ENCODE assay signal across 8 cellular contexts in the genomic region with DNA sequence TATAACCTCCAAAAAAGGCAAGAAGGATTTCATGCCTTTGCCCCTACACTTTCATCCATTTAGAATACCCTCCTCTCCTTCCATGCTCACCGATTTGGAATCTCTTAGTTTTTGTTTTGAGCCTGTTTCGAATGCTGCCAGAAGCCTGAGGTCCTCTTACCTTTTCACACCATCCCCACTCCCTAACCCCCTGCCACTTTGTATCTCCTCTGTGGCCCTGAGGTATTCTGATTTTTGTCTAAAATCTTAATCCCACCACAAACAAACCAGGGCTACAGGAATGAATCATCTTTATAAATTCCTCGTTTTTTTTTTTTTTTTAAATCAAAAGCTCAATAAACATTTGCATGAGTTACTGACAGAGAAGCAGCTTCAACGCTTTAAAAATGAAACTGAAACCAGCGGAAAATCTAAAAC. TPM values are rescaled to one million over a fixed set of nuclear protein-coding genes. Genes with fewer than 3 reads are reported as not detected.
DNase-seq lines count a peak whose midpoint lies in the region; ATAC-seq, FAIRE-seq and TF ChIP-seq lines count a peak whose summit lies in the region.

No MANE protein-coding gene starts in this region.

- H4K20me1 ChIP-seq in GM12878 (ENCODE audit: control insufficient read depth, insufficient read depth), result peaks cover 5% of the 10 kb centered on the region; the same call in 1 of the 2 replicates

- H2BK12ac ChIP-seq in mesenchymal stem cell (ENCODE audit: low read length in 2 of 2), result no peak overlapping the region

- peaks cover 13% of the 10 kb centered on the region for H3K4me1 ChIP-seq in HUES48 (ENCODE audit: control insufficient read depth, insufficient read depth, low read length)
- H3K4me1 ChIP-seq in GM12878 (ENCODE audit: control insufficient read depth, insufficient read depth, low read length), result peaks cover 6% of the 10 kb centered on the region; the same call in 1 of the 2 replicates
- peaks cover 2% of the 10 kb centered on the region for H3K4me1 ChIP-seq in mesenchymal stem cell (ENCODE audit: control insufficient read depth, insufficient read depth, low read depth, low read length)
- H3K4me1 ChIP-seq in vagina, result peaks cover 30% of the 10 kb centered on the region

- no peak overlapping the region for H4K91ac ChIP-seq in mesenchymal stem cell (ENCODE audit: low read length)

- H2AFZ ChIP-seq in GM12878 (ENCODE audit: control insufficient read depth, low read depth, low read length) (peak overlapping the region; percentile 70), mesenchymal stem cell (ENCODE audit: low read depth, low read length) (no peak overlapping the region)

- H3K9ac ChIP-seq in HUES48 (ENCODE audit: low read depth, low read length) (peak overlapping the region; percentile 98), GM12878 (ENCODE audit: control insufficient read depth, insufficient read depth, low read length) (peak overlapping the region; percentile 97), mesenchymal stem cell (ENCODE audit: low read length) (peak overlapping the region; percentile 95)

- TF ChIP-seq POLR2A in GM12878 (IDR thresholded peaks at IDR 0.05; ENCODE audit: low read depth, low read length), result no peak
- no peak for TF ChIP-seq POLR2A in vagina (IDR thresholded peaks at IDR 0.05)

- DNase-seq in AG04449 (ENCODE audit: low read depth, low spot score) (no peak), GM12878 (ENCODE audit: low read depth, low spot score) (no peak), mesenchymal stem cell (peak; percentile 39), vagina (ENCODE audit: extremely low spot score in 2 of 2) (no peak), posterior vena cava (ENCODE audit: low spot score) (no peak), GM10248 (ENCODE audit: extremely low spot score) (no peak)

- no TSS peak for BruUV-seq in GM12878 (replicated peaks; lab: Mats Ljungman, UMichigan)

- H2BK5ac ChIP-seq in mesenchymal stem cell (ENCODE audit: low read depth, low read length, poor library complexity, severe bottlenecking), result no peak overlapping the region

- CTCF ChIA-PET in AG04449 (lab: Yijun Ruan, JAX), result interaction anchor here (1.1 to 2.7 kb wide), 4 partner anchors 12 to 533 kb away, joined by 6 to 19 read pairs (median 10); partner anchors contain the start of gene SLC18B1
- CTCF ChIA-PET in GM12878 (lab: Yijun Ruan, JAX), result interaction anchor here (0.9 to 2.4 kb wide), 6 partner anchors 10 to 147 kb away, joined by 3 to 14 read pairs (median 6); partner anchors contain the start of gene SLC18B1
- CTCF ChIA-PET in GM10248 (lab: Yijun Ruan, JAX), result interaction anchor here (0.9 to 11.6 kb wide), 4 partner anchors 9 to 37 kb away, joined by 3 to 101 read pairs (median 4); partner anchors contain the start of gene SLC18B1

- peak; percentile 27 for FAIRE-seq in GM12878 (lab: Jason Lieb, UNC)

- H3K79me2 ChIP-seq in GM12878 (ENCODE audit: control insufficient read depth, insufficient read depth, low read length), result peaks cover 26% of the 10 kb centered on the region

- peak overlapping the region in 1 of 2 experiments; percentile 56 for H3K18ac ChIP-seq in mesenchymal stem cell (ENCODE audit: low read depth in 1 of 2, low read length in 2 of 2)

- H3K4me2 ChIP-seq in GM12878 (ENCODE audit: control insufficient read depth, insufficient read depth), result peak overlapping the region; percentile 92
- peak overlapping the region; percentile 41 for H3K4me2 ChIP-seq in mesenchymal stem cell (ENCODE audit: low read length, poor library complexity, severe bottlenecking)

- H2BK15ac ChIP-seq in mesenchymal stem cell (ENCODE audit: low read depth, poor library complexity, severe bottlenecking), result no peak overlapping the region

- ATAC-seq in GM19025 (IDR thresholded peaks at IDR 0.05; ENCODE audit: low read depth, unreplicated experiment), result peak; percentile 24
- ATAC-seq in GM12878, result peak; percentile 7

- H4K8ac ChIP-seq in mesenchymal stem cell (ENCODE audit: low read length), result no peak overlapping the region

- H3K79me1 ChIP-seq in mesenchymal stem cell (replicated peaks; ENCODE audit: low read length, poor library complexity, severe bottlenecking), result peaks cover 1% of the 10 kb centered on the region

- no peak overlapping the region for H2AK5ac ChIP-seq in mesenchymal stem cell (ENCODE audit: low read length, severe bottlenecking)

- peaks cover 31% of the 10 kb centered on the region for H3K36me3 ChIP-seq in HUES48 (ENCODE audit: control insufficient read depth, insufficient read depth, low read length)
- peaks cover 3 to 5% of the 10 kb centered on the region in 2 experiments; a peak in 3 of 4 replicates for H3K36me3 ChIP-seq in GM12878 (ENCODE audit: control insufficient read depth in 2 of 2, insufficient read depth in 2 of 2, low read length in 1 of 2)
- H3K36me3 ChIP-seq in mesenchymal stem cell (ENCODE audit: control insufficient read depth in 1 of 2, insufficient read depth in 2 of 2, low read depth in 1 of 2, low read length in 2 of 2), result peaks cover 7 to 30% of the 10 kb centered on the region in 2 experiments
- H3K36me3 ChIP-seq in vagina, result peaks cover 0 to 21% of the 10 kb centered on the region in 2 donors

- no peak for TF ChIP-seq EP300 in GM12878 (IDR thresholded peaks at IDR 0.05; ENCODE audit: borderline replicate concordance in 1 of 2, control insufficient read depth in 1 of 2, low read depth in 2 of 2, low read length in 2 of 2)

- H3K27ac ChIP-seq in HUES48 (ENCODE audit: low read depth, low read length) (peak overlapping the region; percentile 79), GM12878 (ENCODE audit: control insufficient read depth, insufficient read depth) (peak overlapping the region; percentile 96), mesenchymal stem cell (ENCODE audit: low read length, poor library complexity, severe bottlenecking) (peak overlapping the region; percentile 79), vagina (peak overlapping the region; percentile 78)

- H2BK120ac ChIP-seq in mesenchymal stem cell (ENCODE audit: low read depth, low read length), result no peak overlapping the region

- no peaks in the 10 kb centered on the region for H3K9me3 ChIP-seq in HUES48 (ENCODE audit: control insufficient read depth, insufficient read depth, low read length)
- no peaks in the 10 kb centered on the region for H3K9me3 ChIP-seq in GM12878 (replicated peaks; ENCODE audit: control insufficient read depth, insufficient read depth, low read length)
- no peaks in the 10 kb centered on the region for H3K9me3 ChIP-seq in mesenchymal stem cell (ENCODE audit: control insufficient read depth, low read length)
- no peaks in the 10 kb centered on the region for H3K9me3 ChIP-seq in vagina

- H3K23ac ChIP-seq in mesenchymal stem cell (ENCODE audit: low read length in 2 of 2), result no peak overlapping the region

- SMC1A ChIA-PET in GM12878 (lab: Charles Lee; ENCODE audit: uncharacterized antibody, unreplicated experiment), result interaction anchor here (0.6 to 2.3 kb wide), 6 partner anchors 12 to 316 kb away, joined by 3 to 5 read pairs (median 4); no protein-coding TSS in a partner anchor

- WGBS in GM12878 (ENCODE audit: insufficient coverage, insufficient replicate concordance, low lambda C conversion rate, missing lambda C conversion rate), result 5% methylated on average over 5 of the region's 5 CpGs
- 4% methylated on average over 5 of the region's 5 CpGs for WGBS in mesenchymal stem cell

- H3K14ac ChIP-seq in mesenchymal stem cell (ENCODE audit: low read length in 2 of 2), result no peak overlapping the region

- no peak for TF ChIP-seq RAD21 in GM12878 (IDR thresholded peaks at IDR 0.05; ENCODE audit: insufficient read depth, low read depth, low read length)

- no peaks in the 10 kb centered on the region for H3K27me3 ChIP-seq in HUES48 (ENCODE audit: control insufficient read depth, insufficient read depth, low read length)
- peaks cover 0 to 5% of the 10 kb centered on the region in 2 experiments; a peak in 1 of 4 replicates for H3K27me3 ChIP-seq in GM12878 (replicated peaks in 1 of 2; ENCODE audit: control insufficient read depth in 2 of 2, insufficient read depth in 2 of 2, low read length in 1 of 2)
- H3K27me3 ChIP-seq in mesenchymal stem cell (ENCODE audit: control insufficient read depth in 1 of 2, insufficient read depth in 1 of 2, low read length in 2 of 2), result no peaks in the 10 kb centered on the region
- no peaks in the 10 kb centered on the region for H3K27me3 ChIP-seq in vagina

- intact Hi-C loops in GM12878 (cut with micrococcal nuclease; ENCODE audit: unreplicated experiment) (loop anchor here (1.0 to 5.0 kb wide), 3 partner anchors 14 to 300 kb away; partner anchors contain the start of genes SLC18B1 and STX7), vagina (cut with DNase I) (loop anchor here (10.0 kb wide), 1 partner anchor 858 kb away; the partner anchor contains the start of gene CCN2), posterior vena cava (cut with DNase I) (loop anchor here in 1 of 2 donors (10.0 kb wide), 1 partner anchor 298 kb away; the partner anchor contains the start of gene STX7)

- in situ Hi-C loops in GM12878 (cut with MboI), result no loop called here

- POLR2A ChIA-PET in AG04449 (lab: Yijun Ruan, JAX) (interaction anchor here (0.9 kb wide), 1 partner anchor 9 kb away, joined by 3 read pairs; no protein-coding TSS in a partner anchor), GM12878 (lab: Charles Lee) (interaction anchor here (0.7 to 2.0 kb wide), 5 partner anchors 13 to 300 kb away, joined by 3 to 6 read pairs (median 5); partner anchors contain the start of gene STX7), GM10248 (lab: Yijun Ruan, JAX) (interaction anchor here (0.7 to 1.1 kb wide), 2 partner anchors 196 to 300 kb away, joined by 3 read pairs; partner anchors contain the start of gene STX7)

- H3K4me3 ChIP-seq in AG04449 (ENCODE audit: low read depth, low read length) (peak overlapping the region; percentile 85), HUES48 (ENCODE audit: low read depth, low read length) (peak overlapping the region; percentile 97), GM12878 (peak overlapping the region; percentile 85), mesenchymal stem cell (ENCODE audit: insufficient read depth in 1 of 2, low read depth in 1 of 2, low read length in 2 of 2) (peak overlapping the region in 1 of 2 experiments; percentile 97), vagina (peak overlapping the region; percentile 75 to 79)

- no peak overlapping the region for H3K4ac ChIP-seq in mesenchymal stem cell (ENCODE audit: low read depth in 1 of 2, low read length in 2 of 2)

- RAD21 ChIA-PET in GM12878 (lab: Charles Lee; ENCODE audit: unreplicated experiment), result interaction anchor here (0.7 to 1.6 kb wide), 9 partner anchors 13 to 318 kb away, joined by 3 to 4 read pairs (median 3); partner anchors contain the start of genes SLC18B1 and STX7

- TF ChIP-seq CTCF in AG04449 (IDR thresholded peaks at IDR 0.05; ENCODE audit: insufficient read depth, low read length, missing control alignments) (no peak), GM12878 (IDR thresholded peaks at IDR 0.05 in 2 of 3, conservative IDR thresholded peaks at IDR 0.05 in 1 of 3; ENCODE audit: control insufficient read depth in 2 of 3, extremely low read depth in 1 of 3, insufficient read depth in 1 of 3, low read depth in 3 of 3, low read length in 3 of 3) (no peak), vagina (IDR thresholded peaks at IDR 0.05) (no peak), GM10248 (IDR thresholded peaks at IDR 0.05; ENCODE audit: control extremely low read depth, extremely low read depth, low read depth, missing control alignments) (no peak)

RNA-seq across cellular contexts. Expression of gene RPS12, which starts 1.6 kb away (rescaled TPM):
- total RNA-seq in GM12878 (2013; cell fraction: nucleolus; rRNA removed), result 143 and 167 TPM in 2 replicates
- total RNA-seq in GM12878 (2014; rRNA removed), result 2,747 and 2,993 TPM in 2 replicates
- 2,703 and 2,713 TPM in 2 replicates for total RNA-seq in GM12878 (2014; rRNA removed; fragmentation: Illumina TruSeq; extraction: Trizol)
- total RNA-seq in GM12878 (2021), result 1,613 and 1,701 TPM in 2 replicates
- polyA plus RNA-seq in GM12878 (2011; ENCODE audit: low read depth), result 9,977 TPM
- polyA plus RNA-seq in GM12878 (2011; rRNA removed), result 2,437 and 2,746 TPM in 2 replicates
- 4,228 and 4,382 TPM in 2 replicates for polyA plus RNA-seq in GM12878 (2011; cell fraction: cytosol; rRNA removed)
- 858 and 889 TPM in 2 replicates for polyA plus RNA-seq in GM12878 (2011; cell fraction: nucleus; rRNA removed)
- 5,102 and 5,170 TPM in 2 replicates for polyA plus RNA-seq in GM12878 (2012)
- polyA plus RNA-seq in GM12878 (2014; fragmentation: Illumina TruSeq; extraction: Trizol), result 1,209 and 1,555 TPM in 2 replicates
- 1,000 to 10,000 TPM; 2,955 to 3,077 TPM for polyA plus RNA-seq in GM12878 (2014; fragmentation: Nextera tagmentation; extraction: Ambion mirVana)
- 3,381 and 3,739 TPM in 2 replicates for polyA plus RNA-seq in GM12878 (2014; rRNA removed)
- 1,000 to 10,000 TPM; 1,013 to 1,054 TPM for polyA plus RNA-seq in GM12878 (2016; fragmentation: Nextera tagmentation; extraction: Ambion mirVana)
- polyA minus RNA-seq in GM12878 (2011; rRNA and poly(A)+ RNA removed), result 2,493 and 2,865 TPM in 2 replicates
- polyA minus RNA-seq in GM12878 (2011; cell fraction: cytosol; rRNA and poly(A)+ RNA removed), result 513 and 522 TPM in 2 replicates
- polyA minus RNA-seq in GM12878 (2011; cell fraction: nucleus; rRNA and poly(A)+ RNA removed), result 216 and 336 TPM in 2 replicates
- polyA plus RNA-seq in mesenchymal stem cell (2013, experiment 1 of 2), result 2,708 TPM
- 2,617 TPM for polyA plus RNA-seq in mesenchymal stem cell (2013, experiment 2 of 2)
- total RNA-seq in vagina, result 1,905 TPM
- total RNA-seq in posterior vena cava, result 100 to 1,000 TPM; 813 to 932 TPM

RNA-seq across cellular contexts. Expression of gene SLC18B1, which starts 14.3 kb away (rescaled TPM):
- total RNA-seq in GM12878 (2013; cell fraction: nucleolus; rRNA removed), result 7.1 and 7.3 TPM in 2 replicates
- total RNA-seq in GM12878 (2014; rRNA removed) (7.2 and 11.4 TPM in 2 replicates), GM12878 (2014; rRNA removed; fragmentation: Illumina TruSeq; extraction: Trizol) (8.4 and 8.5 TPM in 2 replicates), GM12878 (2021) (7.0 and 7.8 TPM in 2 replicates), vagina (6.4 TPM), posterior vena cava (10 to 100 TPM in 1 of 2 donors, 1 to 10 TPM in 1; 6.7 to 10.3 TPM)
- 3.5 TPM for polyA plus RNA-seq in GM12878 (2011; ENCODE audit: low read depth)
- polyA plus RNA-seq in GM12878 (2011; rRNA removed) (3.6 and 5.3 TPM in 2 replicates), GM12878 (2014; fragmentation: Illumina TruSeq; extraction: Trizol) (9.7 and 13.0 TPM in 2 replicates), GM12878 (2014; fragmentation: Nextera tagmentation; extraction: Ambion mirVana) (1 to 10 TPM; 3.5 to 6.3 TPM), GM12878 (2014; rRNA removed) (5.3 and 6.6 TPM in 2 replicates), GM12878 (2016; fragmentation: Nextera tagmentation; extraction: Ambion mirVana) (10 to 100 TPM in 1 of 2 experiments, 1 to 10 TPM in 1; 8.5 to 11.8 TPM)
- polyA plus RNA-seq in GM12878 (2011; cell fraction: cytosol; rRNA removed), result 1.4 and 1.7 TPM in 2 replicates
- 2.3 and 3.1 TPM in 2 replicates for polyA plus RNA-seq in GM12878 (2011; cell fraction: nucleus; rRNA removed)
- 4.6 and 5.4 TPM in 2 replicates for polyA plus RNA-seq in GM12878 (2012)
- 2.8 and 3.3 TPM in 2 replicates for polyA minus RNA-seq in GM12878 (2011; rRNA and poly(A)+ RNA removed)
- 0.52 and 0.67 TPM in 2 replicates for polyA minus RNA-seq in GM12878 (2011; cell fraction: cytosol; rRNA and poly(A)+ RNA removed)
- polyA minus RNA-seq in GM12878 (2011; cell fraction: nucleus; rRNA and poly(A)+ RNA removed), result 0.67 and 0.73 TPM in 2 replicates
- polyA plus RNA-seq in mesenchymal stem cell (2013, experiment 1 of 2), result 10.4 TPM
- polyA plus RNA-seq in mesenchymal stem cell (2013, experiment 2 of 2), result 10.8 TPM

RNA-seq across cellular contexts. Expression of gene VNN2, which starts 55.1 kb away (rescaled TPM):
- total RNA-seq in GM12878 (2013; cell fraction: nucleolus; rRNA removed), result 25.5 and 28.5 TPM in 2 replicates
- total RNA-seq in GM12878 (2014; rRNA removed), result 21.3 and 26.3 TPM in 2 replicates
- total RNA-seq in GM12878 (2014; rRNA removed; fragmentation: Illumina TruSeq; extraction: Trizol), result 22.9 and 23.9 TPM in 2 replicates
- total RNA-seq in GM12878 (2021), result 13.8 and 15.1 TPM in 2 replicates
- polyA plus RNA-seq in GM12878 (2011; ENCODE audit: low read depth), result 39.3 TPM
- 18.2 and 21.5 TPM in 2 replicates for polyA plus RNA-seq in GM12878 (2011; rRNA removed)
- 11.2 and 15.0 TPM in 2 replicates for polyA plus RNA-seq in GM12878 (2011; cell fraction: cytosol; rRNA removed)
- polyA plus RNA-seq in GM12878 (2011; cell fraction: nucleus; rRNA removed), result 10.7 and 12.0 TPM in 2 replicates
- polyA plus RNA-seq in GM12878 (2012), result 22.9 and 23.5 TPM in 2 replicates
- polyA plus RNA-seq in GM12878 (2014; fragmentation: Illumina TruSeq; extraction: Trizol), result 30.1 and 41.7 TPM in 2 replicates
- polyA plus RNA-seq in GM12878 (2014; fragmentation: Nextera tagmentation; extraction: Ambion mirVana), result 10 to 100 TPM; 26.4 to 27.3 TPM
- polyA plus RNA-seq in GM12878 (2014; rRNA removed), result 14.4 and 24.4 TPM in 2 replicates
- polyA plus RNA-seq in GM12878 (2016; fragmentation: Nextera tagmentation; extraction: Ambion mirVana), result 10 to 100 TPM; 18.2 to 19.4 TPM
- 10.9 and 13.4 TPM in 2 replicates for polyA minus RNA-seq in GM12878 (2011; rRNA and poly(A)+ RNA removed)
- 3.6 and 3.7 TPM in 2 replicates for polyA minus RNA-seq in GM12878 (2011; cell fraction: cytosol; rRNA and poly(A)+ RNA removed)
- polyA minus RNA-seq in GM12878 (2011; cell fraction: nucleus; rRNA and poly(A)+ RNA removed), result 3.1 and 3.7 TPM in 2 replicates
- 1.4 TPM for polyA plus RNA-seq in mesenchymal stem cell (2013, experiment 1 of 2)
- 1.1 TPM for polyA plus RNA-seq in mesenchymal stem cell (2013, experiment 2 of 2)
- total RNA-seq in vagina, result 1.5 TPM
- total RNA-seq in posterior vena cava, result 10 to 100 TPM in 1 of 2 donors, 1 to 10 TPM in 1; 6.6 to 13.1 TPM
